In the genomic region with DNA sequence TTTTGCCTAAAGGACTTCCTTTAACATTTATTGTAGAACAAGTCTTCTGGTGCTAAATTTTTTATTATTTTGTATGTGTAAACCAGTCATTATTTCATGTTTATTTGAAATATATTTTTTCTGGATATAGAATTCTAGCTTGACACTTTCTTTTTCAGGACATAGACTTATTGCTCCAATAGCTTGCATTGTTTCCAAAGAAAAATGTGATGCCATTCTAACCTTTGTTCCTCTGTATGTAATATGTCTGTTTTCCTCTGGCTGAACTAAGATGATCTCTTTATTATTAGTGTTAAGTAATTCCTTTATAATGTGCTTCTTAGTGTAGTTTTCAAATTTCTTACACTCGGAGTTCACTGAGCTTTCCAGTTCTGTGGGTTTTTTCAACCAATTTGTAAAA, we compare ENCODE assay signal across 10 cellular contexts.
"Had no signal": no experiment of that assay in that cellular context is flagged by ENCODE, and none has a peak within 500 bp of the region (broad histone marks: within the 10 kb centered on the region; RNA-seq: fewer than 3 reads in every experiment).

No MANE protein-coding gene starts in this region.

- H3K27ac ChIP-seq: GM23248 had no signal

- FAIRE-seq: H1, H54 had no signal

- H3K36me3 ChIP-seq: HAP-1 had no signal

- H3K4me3 ChIP-seq: GM23248, GM23338, HAP-1 had no signal

- DNase-seq: GM23248, GOT3, H7, H9, HCEC 1CT, HFFc6 had no signal

- H3K4me1 ChIP-seq: HAP-1 had no signal

- H3K9me3 ChIP-seq: HAP-1 had no signal
